Comparison of ENCODE assay signal across 8 cellular contexts in genomic region chr19:12440412-12440762, GRCh38. TPM values are rescaled to one million over a fixed set of nuclear protein-coding genes. Genes with fewer than 3 reads are reported as not detected.
DNase-seq lines count a peak whose midpoint lies in the region; ATAC-seq and TF ChIP-seq lines count a peak whose summit lies in the region.
"Not testable (repeated sequence)": the region's sequence is repeated elsewhere in the genome, so short reads cannot be mapped to it uniquely, and the experiment has no call there.

No MANE protein-coding gene starts in this region.

- not testable (repeated sequence) for H3K27me3 ChIP-seq in DND-41 (ENCODE audit: insufficient read depth, low read length, poor library complexity); GM23338 (ENCODE audit: insufficient read depth); heart right ventricle; neural cell (ENCODE audit: insufficient read depth, low read depth, low read length); stomach

- peak overlapping the region; percentile 60 to 63; a peak in 3 of 4 replicates for H3K4me3 ChIP-seq in DND-41 (ENCODE audit: low read depth in 1 of 2, low read length in 2 of 2)
- H3K4me3 ChIP-seq in GM23338, result peak overlapping the region; percentile 88
- peak overlapping the region; percentile 73 for H3K4me3 ChIP-seq in Jurkat, Clone E6-1 (ENCODE audit: low read length)
- peak overlapping the region; percentile 33 to 95 (median 71) for H3K4me3 ChIP-seq in heart right ventricle
- H3K4me3 ChIP-seq in neural cell (ENCODE audit: low read length), result peak overlapping the region; percentile 75
- peak overlapping the region; percentile 52 to 84 (median 72) for H3K4me3 ChIP-seq in stomach

- intact Hi-C loops in heart right ventricle (cut with DNase I), result loop anchor here in 3 of 10 donors (2.0 to 10.0 kb wide), 5 partner anchors 38 to 54 kb away; partner anchors contain the start of genes ZNF709 (in 2 of the 3) and ZNF799 (in 2 of the 3)
- intact Hi-C loops in stomach (cut with DNase I; ENCODE audit: low total_unique reads), result not testable (repeated sequence)

- TF ChIP-seq POLR2A in stomach (IDR thresholded peaks at IDR 0.05), result not testable (repeated sequence)

- ATAC-seq in DND-41 (ENCODE audit: insufficient read depth, low read depth), result peak; percentile 41
- ATAC-seq in GM23338, result peak; percentile 83
- peak; percentile 34 for ATAC-seq in T-helper 17 cell
- ATAC-seq in heart right ventricle, result peak in 3 of 8 donors; percentile 35 to 57 (median 36)

- TF ChIP-seq CTCF in DND-41 (IDR thresholded peaks at IDR 0.05; ENCODE audit: borderline replicate concordance, extremely low read depth, low read length, poor library complexity, severe bottlenecking) (peak; percentile 4), GM23338 (conservative IDR thresholded peaks at IDR 0.05; ENCODE audit: low read depth in 2 of 2) (0 out of 4 replicates have a peak, but pooled peaks of 1 of the 2 experiments have one; percentile 12), heart right ventricle (IDR thresholded peaks at IDR 0.05) (peak in 3 of 9 donors; percentile 12 to 24 (median 18))
- TF ChIP-seq CTCF in neural cell (IDR thresholded peaks at IDR 0.05; ENCODE audit: poor library complexity, severe bottlenecking); stomach (IDR thresholded peaks at IDR 0.05): not testable (repeated sequence)

- H3K9me2 ChIP-seq in GM23338 (ENCODE audit: insufficient read depth); neural cell (ENCODE audit: insufficient read depth, low read length): not testable (repeated sequence)

- not testable (repeated sequence) for TF ChIP-seq RAD21 in neural cell (conservative IDR thresholded peaks at IDR 0.05)

- H3F3A ChIP-seq in GM23338 (replicated peaks; ENCODE audit: low read depth); neural cell (ENCODE audit: insufficient read depth, low read length, poor library complexity, severe bottlenecking): not testable (repeated sequence)

- not testable (repeated sequence) for H3K9me3 ChIP-seq in DND-41 (ENCODE audit: insufficient read depth, low read length, severe bottlenecking); T-helper 17 cell (ENCODE audit: control insufficient read depth, low read length, poor library complexity, severe bottlenecking); neural cell (ENCODE audit: low read length)
- H3K9me3 ChIP-seq in heart right ventricle (peaks cover 0 to 21% (median 8%) of the 10 kb centered on the region in 11 donors), stomach (peaks cover 0 to 16% (median 3%) of the 10 kb centered on the region in 4 donors)

- peak overlapping the region; percentile 71 for H2AFZ ChIP-seq in DND-41 (ENCODE audit: low read depth, low read length)
- not testable (repeated sequence) for H2AFZ ChIP-seq in GM23338; neural cell (ENCODE audit: low read depth, low read length)

- not testable (repeated sequence) for H3K27me3 Mint-ChIP-seq in GM23338 (ENCODE audit: insufficient read depth, low read depth, poor library complexity); T-helper 17 cell

- peaks cover 33% of the 10 kb centered on the region for H3K79me2 ChIP-seq in DND-41 (ENCODE audit: insufficient read depth, low read length)
- peaks cover 32% of the 10 kb centered on the region for H3K79me2 ChIP-seq in GM23338 (replicated peaks; ENCODE audit: insufficient read depth)
- peaks cover 13% of the 10 kb centered on the region for H3K79me2 ChIP-seq in neural cell (replicated peaks; ENCODE audit: insufficient read depth, low read length)

- H3K9ac ChIP-seq in DND-41 (ENCODE audit: low read depth, low read length) (peak overlapping the region; percentile 87), neural cell (ENCODE audit: low read length) (peak overlapping the region; percentile 71)

- H3K4me1 Mint-ChIP-seq in GM23338, result not testable (repeated sequence)
- peaks cover 14% of the 10 kb centered on the region for H3K4me1 Mint-ChIP-seq in T-helper 17 cell

- not testable (repeated sequence) for H3K36me3 ChIP-seq in DND-41 (ENCODE audit: insufficient read depth, low read length); GM23338 (ENCODE audit: insufficient read depth); heart right ventricle; neural cell (ENCODE audit: insufficient read depth, low read length); stomach

- H3K27ac Mint-ChIP-seq in GM23338 (peak overlapping the region; percentile 93), T-helper 17 cell (peak overlapping the region; percentile 95)

- H3K27ac ChIP-seq in DND-41 (ENCODE audit: low read length), result peak overlapping the region; percentile 71
- H3K27ac ChIP-seq in GM23338 (ENCODE audit: low read depth), result peak overlapping the region; percentile 90
- peak overlapping the region in 9 of 10 donors; percentile 72 to 83 (median 80) for H3K27ac ChIP-seq in heart right ventricle
- peak overlapping the region; percentile 68 for H3K27ac ChIP-seq in neural cell (ENCODE audit: low read length)
- peak overlapping the region; percentile 81 to 91 (median 90) for H3K27ac ChIP-seq in stomach

- 0 to 1% methylated on average over 18 to 26 of the region's 26 CpGs for WGBS in heart right ventricle, 2 donors
- 0 to 2% (median 1%) methylated on average over 7 to 26 of the region's 26 CpGs for WGBS in stomach, 5 donors

- not testable (repeated sequence) for H3K36me3 Mint-ChIP-seq in GM23338 (ENCODE audit: low read depth); T-helper 17 cell (ENCODE audit: low read depth)

- H3K9me3 Mint-ChIP-seq in GM23338, result peaks cover 16% of the 10 kb centered on the region

- H3K4me3 Mint-ChIP-seq in GM23338, result peak overlapping the region; percentile 99
- H3K4me3 Mint-ChIP-seq in T-helper 17 cell, result peak overlapping the region; percentile 100

- H3K4me2 ChIP-seq in DND-41 (ENCODE audit: insufficient read depth, low read length) (peak overlapping the region; percentile 65), GM23338 (peak overlapping the region; percentile 86)
- H3K4me2 ChIP-seq in neural cell (ENCODE audit: low read length), result not testable (repeated sequence)

- peaks cover 18% of the 10 kb centered on the region for H3K4me1 ChIP-seq in DND-41 (ENCODE audit: insufficient read depth, low read length)
- H3K4me1 ChIP-seq in GM23338 (ENCODE audit: insufficient read depth), result not testable (repeated sequence)
- H3K4me1 ChIP-seq in heart right ventricle, result peaks cover 0 to 12% (median 0%) of the 10 kb centered on the region in 9 donors
- H3K4me1 ChIP-seq in stomach, result peaks cover 0 to 15% (median 6%) of the 10 kb centered on the region in 4 donors

- DNase-seq in DND-41 (peak; percentile 48), GM23338 (ENCODE audit: low spot score) (peak; percentile 48), T-helper 17 cell (peak in 1 of 3 donors; percentile 9), astrocyte of the hippocampus (ENCODE audit: low read depth, low spot score) (peak; percentile 59), heart right ventricle (peak in 1 of 2 donors; percentile 9), stomach (peak; percentile 36)
- DNase-seq in Jurkat, Clone E6-1 (ENCODE audit: low read depth, low spot score), result not testable (repeated sequence)

- TF ChIP-seq EP300 in neural cell (conservative IDR thresholded peaks at IDR 0.05; ENCODE audit: poor library complexity, severe bottlenecking); stomach (IDR thresholded peaks at IDR 0.05): not testable (repeated sequence)

- not testable (repeated sequence) for H4K20me1 ChIP-seq in DND-41 (ENCODE audit: insufficient read depth, low read length); GM23338 (replicated peaks; ENCODE audit: insufficient read depth); neural cell (ENCODE audit: insufficient read depth)

RNA-seq across cellular contexts. Expression of gene ZNF443, which starts 0.4 kb away (rescaled TPM):
- 9.6 and 10.0 TPM in 2 replicates for total RNA-seq in GM23338 (2014; rRNA removed; shearing (Covaris generic))
- polyA plus RNA-seq in GM23338 (2016; fragmentation: Nextera tagmentation; extraction: Ambion mirVana), result 4.3 and 5.4 TPM in 2 replicates
- polyA plus RNA-seq in Jurkat, Clone E6-1 (2012; ENCODE audit: insufficient read depth, insufficient read length), result 4.7 TPM
- 1 to 10 TPM; 2.3 to 2.6 TPM for total RNA-seq in T-helper 17 cell
- 1 to 10 TPM; 1.2 to 3.4 (median 2.5) TPM for total RNA-seq in heart right ventricle
- polyA plus RNA-seq in heart right ventricle, result 1 to 10 TPM; 1.0 to 3.4 TPM
- polyA plus RNA-seq in neural cell, result 11.5 and 13.0 TPM in 2 replicates
- 37.5 and 47.3 TPM in 2 replicates for polyA minus RNA-seq in neural cell
- 1 to 10 TPM in 3 of 5 donors, under 1 TPM in 1, not detected in 1; 0.58 to 8.6 (median 3.1) TPM for total RNA-seq in stomach
- 1 to 10 TPM in 2 of 3 donors, under 1 TPM in 1; 0.31 to 3.7 (median 1.5) TPM for polyA plus RNA-seq in stomach

RNA-seq across cellular contexts. Expression of gene ZNF799, which starts 39.3 kb away (rescaled TPM):
- total RNA-seq in GM23338 (2014; rRNA removed; shearing (Covaris generic)), result 5.3 and 5.7 TPM in 2 replicates
- 3.7 and 4.1 TPM in 2 replicates for polyA plus RNA-seq in GM23338 (2016; fragmentation: Nextera tagmentation; extraction: Ambion mirVana)
- polyA plus RNA-seq in Jurkat, Clone E6-1 (2012; ENCODE audit: insufficient read depth, insufficient read length), result 3.8 TPM
- 1 to 10 TPM; 1.5 to 1.7 TPM for total RNA-seq in T-helper 17 cell
- total RNA-seq in heart right ventricle, result 1 to 10 TPM; 1.6 to 2.9 (median 2.0) TPM
- polyA plus RNA-seq in heart right ventricle, result 1 to 10 TPM; 1.6 to 6.2 TPM
- polyA plus RNA-seq in neural cell, result 6.8 and 6.9 TPM in 2 replicates
- polyA minus RNA-seq in neural cell, result 8.8 TPM in 2 replicates
- 1 to 10 TPM in 4 of 5 donors, under 1 TPM in 1; 0.45 to 6.7 (median 2.9) TPM for total RNA-seq in stomach
- polyA plus RNA-seq in stomach, result 1 to 10 TPM; 2.2 to 3.5 (median 2.9) TPM

RNA-seq across cellular contexts. Expression of gene ZNF709, which starts 44.2 kb away (rescaled TPM):
- total RNA-seq in GM23338 (2014; rRNA removed; shearing (Covaris generic)), result 1.8 and 2.7 TPM in 2 replicates
- polyA plus RNA-seq in GM23338 (2016; fragmentation: Nextera tagmentation; extraction: Ambion mirVana) (0.82 and 0.94 TPM in 2 replicates), heart right ventricle (1 to 10 TPM in 1 of 2 donors, under 1 TPM in 1; 0.64 to 2.6 TPM), neural cell (16.1 and 17.4 TPM in 2 replicates), stomach (under 1 TPM in 2 of 3 donors, not detected in 1; 0.44 to 0.63 TPM)
- polyA plus RNA-seq in Jurkat, Clone E6-1 (2012; ENCODE audit: insufficient read depth, insufficient read length), result 0.84 TPM
- total RNA-seq in T-helper 17 cell (1 to 10 TPM; 1.5 to 1.6 TPM), heart right ventricle (1 to 10 TPM in 9 of 10 donors, under 1 TPM in 1; 0.95 to 3.4 (median 1.9) TPM), stomach (1 to 10 TPM in 2 of 5 donors, under 1 TPM in 1, not detected in 2; 0.58 to 8.3 (median 4.9) TPM)
- polyA minus RNA-seq in neural cell, result 50.2 and 54.2 TPM in 2 replicates
